ENCODE assay signal across 1 cellular context in genomic region chr21:36859744-36860501, GRCh38.
TF ChIP-seq lines count a peak whose summit lies in the region.

No MANE protein-coding gene starts in this region.

TF ChIP-seq in HEK293, 187 proteins besides CTCF, POLR2A, EP300 and RAD21 (continued from another document):
- no peak for TF ChIP-seq ZNF76 (tag by site-specific recombination; IDR thresholded peaks at IDR 0.05; ENCODE audit: borderline replicate concordance, low read depth)
- TF ChIP-seq ZNF394 (tag by site-specific recombination; IDR thresholded peaks at IDR 0.05; ENCODE audit: borderline replicate concordance), result no peak
- peak; percentile 88 for TF ChIP-seq KLF10 (tag by site-specific recombination; IDR thresholded peaks at IDR 0.05)
- 0 out of 2 replicates have a peak, but pooled peaks have one; percentile 23 for TF ChIP-seq ZNF18 (tag by site-specific recombination; IDR thresholded peaks at IDR 0.05)
- no peak for TF ChIP-seq YY2 (tag by site-specific recombination; IDR thresholded peaks at IDR 0.05)
- no peak for TF ChIP-seq ZBTB26 (tag by site-specific recombination; optimal IDR thresholded peaks at IDR 0.05)
- TF ChIP-seq ZNF398 (tag by site-specific recombination; IDR thresholded peaks at IDR 0.05), result peak; percentile 27; the same call in 1 of the 2 replicates
- no peak for TF ChIP-seq ZNF624 (tag by site-specific recombination; IDR thresholded peaks at IDR 0.05)
- TF ChIP-seq ZFP37 (tag by site-specific recombination; IDR thresholded peaks at IDR 0.05), result no peak
- TF ChIP-seq KLF1 (tag by site-specific recombination; IDR thresholded peaks at IDR 0.05), result peak; percentile 76
- TF ChIP-seq ZNF704 (tag by site-specific recombination; IDR thresholded peaks at IDR 0.05), result no peak
